6 cellular contexts compared by ENCODE assay signal in genomic region chr16:67865318-67865717, GRCh38. TPM values are rescaled to one million over a fixed set of nuclear protein-coding genes. Genes with fewer than 3 reads are reported as not detected.
DNase-seq lines count a peak whose midpoint lies in the region; ATAC-seq and TF ChIP-seq lines count a peak whose summit lies in the region.

No MANE protein-coding gene starts in this region.

- intact Hi-C loops in Caco-2 (cut with micrococcal nuclease; ENCODE audit: unreplicated experiment) = loop anchor here (1.0 to 2.0 kb wide), 2 partner anchors 19 to 49 kb away; partner anchors contain the start of genes CENPT and NUTF2

- CTCF ChIA-PET in Caco-2 (lab: Charles Lee) = interaction anchor here (0.7 to 1.6 kb wide), 13 partner anchors 9 to 344 kb away, joined by 3 to 48 read pairs (median 7); partner anchors contain the start of genes NUTF2, RANBP10 and TSNAXIP1

- ATAC-seq in foreskin keratinocyte (peak; percentile 46), HG02798 (IDR thresholded peaks at IDR 0.05; ENCODE audit: poor library complexity, unreplicated experiment) (no peak)

- no peaks in the 10 kb centered on the region for H3K9me3 Mint-ChIP-seq in Caco-2 (ENCODE audit: unreplicated experiment)

- H3K27ac Mint-ChIP-seq in Caco-2 (ENCODE audit: unreplicated experiment) = no peak overlapping the region

- BruUV-seq in Caco-2 (replicated peaks; lab: Mats Ljungman, UMichigan) = no TSS peak

- no peak overlapping the region for H3K27ac ChIP-seq in foreskin keratinocyte

- H3K4me1 Mint-ChIP-seq in Caco-2 (ENCODE audit: low read depth, unreplicated experiment) = no peaks in the 10 kb centered on the region

- H3K27me3 Mint-ChIP-seq in Caco-2 (ENCODE audit: insufficient read depth, unreplicated experiment) = no peaks in the 10 kb centered on the region

- peaks cover 92% of the 10 kb centered on the region for H3K36me3 Mint-ChIP-seq in Caco-2 (ENCODE audit: insufficient read depth, unreplicated experiment)

- H3K4me1 ChIP-seq in Caco-2 (no peaks in the 10 kb centered on the region), foreskin keratinocyte (peaks cover 11% of the 10 kb centered on the region)

- no peaks in the 10 kb centered on the region for H3K9me3 ChIP-seq in Caco-2

- POLR2A ChIA-PET in Caco-2 (lab: Charles Lee) = interaction anchor here (0.6 to 1.6 kb wide), 6 partner anchors 17 to 133 kb away, joined by 4 to 11 read pairs (median 6); partner anchors contain the start of genes NUTF2, PSKH1, RANBP10 and TSNAXIP1

- no peak overlapping the region for H3K4me3 Mint-ChIP-seq in Caco-2 (ENCODE audit: unreplicated experiment)

- TF ChIP-seq CTCF in Caco-2 (IDR thresholded peaks at IDR 0.05; ENCODE audit: insufficient read depth in 1 of 2, low read depth in 1 of 2, low read length in 1 of 2, severe bottlenecking in 1 of 2, unreplicated experiment in 1 of 2) (peak; percentile 57 to 83), foreskin keratinocyte (conservative IDR thresholded peaks at IDR 0.05) (peak; percentile 65)

- peaks cover 10% of the 10 kb centered on the region for H3K36me3 ChIP-seq in Caco-2 (ENCODE audit: control insufficient read depth, insufficient read depth, low read length)

- no peak overlapping the region for H3K4me3 ChIP-seq in Caco-2 (ENCODE audit: low read depth, low read length)

- DNase-seq in Caco-2 = peak; percentile 59 to 72
- DNase-seq in NAMALWA (ENCODE audit: low spot score) = peak; percentile 36
- DNase-seq in foreskin keratinocyte = no peak
- no peak for DNase-seq in NCI-H1048 (lab: John Stamatoyannopoulos, UW)
- no peak for DNase-seq in activated CD8-positive, alpha-beta memory T cell treated with anti-CD3 and anti-CD28 coated beads, Interleukin-2, amount 50 U/mL, for 48 hours

- H3K27me3 ChIP-seq in Caco-2 (replicated peaks; ENCODE audit: control insufficient read depth, insufficient read depth, low read length) (no peaks in the 10 kb centered on the region), foreskin keratinocyte (no peaks in the 10 kb centered on the region)

RNA-seq across cellular contexts. Expression of gene EDC4, which starts 7.5 kb away (rescaled TPM):
- total RNA-seq in Caco-2 (2022) = 124 and 139 TPM in 2 replicates
- 52.4 and 53.6 TPM in 2 replicates for total RNA-seq in foreskin keratinocyte
- 34.1 and 39.6 TPM in 2 replicates for polyA plus RNA-seq in foreskin keratinocyte

RNA-seq across cellular contexts. Expression of gene CENPT, which starts 17.8 kb away (rescaled TPM):
- total RNA-seq in Caco-2 (2022) (70.9 and 80.1 TPM in 2 replicates), foreskin keratinocyte (30.5 and 36.1 TPM in 2 replicates)
- 36.7 and 37.5 TPM in 2 replicates for polyA plus RNA-seq in foreskin keratinocyte

RNA-seq across cellular contexts. Expression of gene NUTF2, which starts 18.6 kb away (rescaled TPM):
- total RNA-seq in Caco-2 (2022) = 239 and 245 TPM in 2 replicates
- 218 and 225 TPM in 2 replicates for total RNA-seq in foreskin keratinocyte
- polyA plus RNA-seq in foreskin keratinocyte = 257 and 263 TPM in 2 replicates

RNA-seq across cellular contexts. Expression of gene NRN1L, which starts 19.4 kb away (rescaled TPM):
- total RNA-seq in Caco-2 (2022) = 0.93 TPM in 1 of 2 replicates, not detected in the other
- total RNA-seq in foreskin keratinocyte = not detected in 2 replicates
- 0.11 TPM in 1 of 2 replicates, not detected in the other for polyA plus RNA-seq in foreskin keratinocyte

RNA-seq across cellular contexts. Expression of gene THAP11, which starts 23.2 kb away (rescaled TPM):
- total RNA-seq in Caco-2 (2022) (46.8 and 50.5 TPM in 2 replicates), foreskin keratinocyte (23.6 and 28.1 TPM in 2 replicates)
- 25.9 and 32.1 TPM in 2 replicates for polyA plus RNA-seq in foreskin keratinocyte

Comparison
In these comparisons a context has a peak if more than half of its experiments do, and no peak if none do; other contexts are left out.
1. DNase-seq: peak in Caco-2 (2 of 2) and NAMALWA (single experiment); none in foreskin keratinocyte (0 of 2), NCI-H1048 (single experiment) and activated CD8-positive, alpha-beta memory T cell treated with anti-CD3 and anti-CD28 coated beads, Interleukin-2, amount 50 U/mL, for 48 hours (single experiment).